ENCODE assay signal across 31 cellular contexts in genomic region chr11:33072465-33072864, GRCh38.
"Had no signal": no experiment of that assay in that cellular context is flagged by ENCODE, and none has a peak within 500 bp of the region (broad histone marks: within the 10 kb centered on the region; RNA-seq: fewer than 3 reads in every experiment).

No MANE protein-coding gene starts in this region.

- H3K4me1 ChIP-seq: left lung, lower lobe of right lung, pancreas, prostate gland, suprapubic skin, tibial artery, upper lobe of right lung had no signal

- H3K9me3 ChIP-seq: left lung, lower lobe of right lung, pancreas, prostate gland, suprapubic skin, thoracic aorta, tibial artery, upper lobe of right lung had no signal

- H3K4me1 Mint-ChIP-seq: immature natural killer cell; naive thymus-derived CD8-positive, alpha-beta T cell; nephron had no signal

- H3K4me3 ChIP-seq: left lung, lower lobe of right lung, pancreas, prostate gland, skin epidermis, suprapubic skin, thoracic aorta, tibial artery, upper lobe of right lung had no signal

- H3K4me3 Mint-ChIP-seq: immature natural killer cell; naive thymus-derived CD8-positive, alpha-beta T cell; nephron; neural crest cell; stimulated activated naive CD8-positive, alpha-beta T cell treated with anti-CD3 and anti-CD28 coated beads, Interleukin-15, Interleukin-2, amounts not matched to agents 100 ng/mL and 50 ng/mL, for 24 hours had no signal

- DNase-seq: hypothalamus; immature natural killer cell; kidney; left colon; left lung; lower lobe of right lung; mammary epithelial cell; mesenchymal stem cell; naive thymus-derived CD8-positive, alpha-beta T cell; nucleus accumbens; pancreas; posterior cingulate gyrus; retina; right cardiac atrium; stimulated activated CD4-positive, alpha-beta T cell treated with anti-CD3 and anti-CD28 coated beads, Interleukin-12 subunit alpha, Interleukin-12 subunit beta, amount 100 ng/mL, for 4 hours; stimulated activated CD4-positive, alpha-beta T cell treated with anti-CD3 and anti-CD28 coated beads, Interleukin-15, amount 100 ng/mL, for 24 hours; stimulated activated CD4-positive, alpha-beta T cell treated with anti-CD3 and anti-CD28 coated beads, Interleukin-2, amount 100 ng/mL, for 24 hours; stimulated activated CD4-positive, alpha-beta T cell treated with anti-CD3 and anti-CD28 coated beads, Interleukin-4, amount 100 ng/mL, for 1 hour; stimulated activated naive CD4-positive, alpha-beta T cell; tibial artery; upper lobe of right lung had no signal

- H3K27me3 Mint-ChIP-seq: naive thymus-derived CD8-positive, alpha-beta T cell; stimulated activated naive CD8-positive, alpha-beta T cell treated with anti-CD3 and anti-CD28 coated beads, Interleukin-15, Interleukin-2, amounts not matched to agents 100 ng/mL and 50 ng/mL, for 24 hours had no signal

- H3K27me3 ChIP-seq: left lung, pancreas, suprapubic skin, tibial artery, upper lobe of right lung had no signal

- ATAC-seq: left colon; left lung; lower lobe of right lung; naive thymus-derived CD8-positive, alpha-beta T cell; pancreas; right cardiac atrium; sciatic nerve; upper lobe of right lung had no signal

- H3K9me3 Mint-ChIP-seq: immature natural killer cell; naive thymus-derived CD8-positive, alpha-beta T cell; nephron; stimulated activated naive CD8-positive, alpha-beta T cell treated with anti-CD3 and anti-CD28 coated beads, Interleukin-15, Interleukin-2, amounts not matched to agents 100 ng/mL and 50 ng/mL, for 24 hours had no signal

- H3K27ac ChIP-seq: left lung, lower lobe of right lung, pancreas, prostate gland, skin epidermis, suprapubic skin, thoracic aorta, tibial artery, upper lobe of right lung had no signal

- FAIRE-seq: islet of Langerhans, kidney, pancreas, urothelium cell line had no signal

- H3K27ac Mint-ChIP-seq: nephron; stimulated activated naive CD8-positive, alpha-beta T cell treated with anti-CD3 and anti-CD28 coated beads, Interleukin-15, Interleukin-2, amounts not matched to agents 100 ng/mL and 50 ng/mL, for 24 hours had no signal
